19 cellular contexts compared by ENCODE assay signal in genomic region chr7:56045796-56046195, GRCh38.
"Had no signal": no experiment of that assay in that cellular context is flagged by ENCODE, and none has a peak within 500 bp of the region (broad histone marks: within the 10 kb centered on the region; RNA-seq: fewer than 3 reads in every experiment).

No MANE protein-coding gene starts in this region.

- H3K36me3 ChIP-seq: brain microvascular endothelial cell had no signal

- ATAC-seq: activated T-cell treated with anti-CD3 and anti-CD28 coated beads, Interleukin-2, amount 50 U/mL, for 72 hours; left cardiac atrium; naive thymus-derived CD8-positive, alpha-beta T cell; stimulated activated naive CD8-positive, alpha-beta T cell treated with anti-CD3 and anti-CD28 coated beads, Interleukin-15, Interleukin-2, amounts not matched to agents 100 U/mL and 50 U/mL, for 24 hours had no signal

- H3K27me3 ChIP-seq: brain microvascular endothelial cell, esophagus squamous epithelium had no signal

- DNase-seq: activated CD4-positive, alpha-beta T cell treated with anti-CD3 and anti-CD28 coated beads for 48 hours; activated CD4-positive, CD25-positive, alpha-beta regulatory T cell; activated CD8-positive, alpha-beta memory T cell treated with anti-CD3 and anti-CD28 coated beads, Interleukin-2, amount 50 U/mL, for 4 hours; activated effector memory CD4-positive, alpha-beta T cell treated with anti-CD3 and anti-CD28 coated beads, Interleukin-2, amount 50 U/mL, for 16 hours; activated naive CD4-positive, alpha-beta T cell treated with anti-CD3 and anti-CD28 coated beads, Interleukin-2, amount 50 U/mL, for 16 hours; activated T-cell treated with anti-CD3 and anti-CD28 coated beads, Interleukin-2, amount 50 U/mL, for 72 hours; aorta; brain microvascular endothelial cell; effector CD4-positive, alpha-beta T cell; esophagus squamous epithelium; hippocampal formation; left cardiac atrium; mesendoderm; naive thymus-derived CD8-positive, alpha-beta T cell; stimulated activated naive CD8-positive, alpha-beta T cell treated with anti-CD3 and anti-CD28 coated beads, Interleukin-15, Interleukin-2, amounts not matched to agents 100 U/mL and 50 U/mL, for 24 hours; substantia nigra; T-helper 1 cell; T-helper 9 cell; trophoblast cell had no signal

- H3K4me3 ChIP-seq: esophagus squamous epithelium had no signal

- H3K9me3 ChIP-seq: esophagus squamous epithelium had no signal
